In genomic region chr14:21095430-21096205, GRCh38 we compare ENCODE assay signal across 8 cellular contexts. TPM values are rescaled to one million over a fixed set of nuclear protein-coding genes. Genes with fewer than 3 reads are reported as not detected.
DNase-seq lines count a peak whose midpoint lies in the region; ATAC-seq, FAIRE-seq and TF ChIP-seq lines count a peak whose summit lies in the region.
"Had no signal": no experiment of that assay in that cellular context is flagged by ENCODE, and none has a peak within 500 bp of the region (broad histone marks: within the 10 kb centered on the region; RNA-seq: fewer than 3 reads in every experiment).

No MANE protein-coding gene starts in this region.

- no TSS peak for BruUV-seq in GM12878 (replicated peaks; lab: Mats Ljungman, UMichigan)

- H3K4me2 ChIP-seq in GM12878 (ENCODE audit: control insufficient read depth, insufficient read depth) = no peak overlapping the region
- no peak overlapping the region for H3K4me2 ChIP-seq in neural cell (ENCODE audit: low read length)

- DNase-seq in H7 = peak; percentile 50
- no peak for DNase-seq in GM12878 (ENCODE audit: low read depth, low spot score)
- no peak for DNase-seq in GM13976 (ENCODE audit: low spot score)
- DNase-seq in activated T-cell treated with anti-CD3 and anti-CD28 coated beads, Interleukin-2, amount 50 U/mL, for 24 hours = no peak

- H3K9me2 ChIP-seq in neural cell (ENCODE audit: insufficient read depth, low read length) = no peaks in the 10 kb centered on the region

- CTCF ChIA-PET in GM12878 (lab: Yijun Ruan, JAX) = interaction anchor here (0.7 to 6.9 kb wide), 8 partner anchors 9 to 90 kb away, joined by 3 to 194 read pairs (median 14); partner anchors contain the start of genes ARHGEF40 and TMEM253

- no peak for TF ChIP-seq CTCF in GM12878 (IDR thresholded peaks at IDR 0.05 in 2 of 3, conservative IDR thresholded peaks at IDR 0.05 in 1 of 3; ENCODE audit: control insufficient read depth in 2 of 3, extremely low read depth in 1 of 3, insufficient read depth in 1 of 3, low read depth in 3 of 3, low read length in 3 of 3)
- TF ChIP-seq CTCF in neural cell (IDR thresholded peaks at IDR 0.05; ENCODE audit: poor library complexity, severe bottlenecking) = no peak
- no peak for TF ChIP-seq CTCF in GM13976 (IDR thresholded peaks at IDR 0.05; ENCODE audit: borderline replicate concordance, control extremely low read depth, extremely low read depth, insufficient read depth, missing control alignments)

- no peak overlapping the region for H2AFZ ChIP-seq in GM12878 (ENCODE audit: control insufficient read depth, low read depth, low read length)
- H2AFZ ChIP-seq in neural cell (ENCODE audit: low read depth, low read length) = no peak overlapping the region

- intact Hi-C loops in GM12878 (cut with micrococcal nuclease; ENCODE audit: unreplicated experiment) = no loop called here

- SMC1A ChIA-PET in GM12878 (lab: Charles Lee; ENCODE audit: uncharacterized antibody, unreplicated experiment) = interaction anchor here (1.2 to 5.9 kb wide), 6 partner anchors 11 to 85 kb away, joined by 3 to 78 read pairs (median 4); no protein-coding TSS in a partner anchor

- H4K20me1 ChIP-seq in GM12878 (ENCODE audit: control insufficient read depth, insufficient read depth) (no peaks in the 10 kb centered on the region), neural cell (ENCODE audit: insufficient read depth) (no peaks in the 10 kb centered on the region)

- FAIRE-seq in GM12878 (lab: Jason Lieb, UNC) = no peak
- FAIRE-seq: GM12892 had no signal

- H3K27me3 Mint-ChIP-seq in activated T-cell treated with anti-CD3 and anti-CD28 coated beads, Interleukin-2, amount 50 U/mL, for 24 hours = no peaks in the 10 kb centered on the region

- H3K9me3 Mint-ChIP-seq in activated T-cell treated with anti-CD3 and anti-CD28 coated beads, Interleukin-2, amount 50 U/mL, for 24 hours = no peaks in the 10 kb centered on the region

- H3K36me3 Mint-ChIP-seq in activated T-cell treated with anti-CD3 and anti-CD28 coated beads, Interleukin-2, amount 50 U/mL, for 24 hours (ENCODE audit: low read depth) = peaks cover 5% of the 10 kb centered on the region

- no peak overlapping the region for H3K9ac ChIP-seq in GM12878 (ENCODE audit: control insufficient read depth, insufficient read depth, low read length)
- peak overlapping the region; percentile 69 for H3K9ac ChIP-seq in neural cell (ENCODE audit: low read length)

- H3K36me3 ChIP-seq in H7 (replicated peaks; ENCODE audit: control insufficient read depth, insufficient read depth, low read length) = peaks cover 7% of the 10 kb centered on the region
- no peaks in the 10 kb centered on the region for H3K36me3 ChIP-seq in GM12878 (ENCODE audit: control insufficient read depth in 2 of 2, insufficient read depth in 2 of 2, low read length in 1 of 2)
- peaks cover 7% of the 10 kb centered on the region for H3K36me3 ChIP-seq in neural cell (ENCODE audit: insufficient read depth, low read length)

- H3K27ac Mint-ChIP-seq in activated T-cell treated with anti-CD3 and anti-CD28 coated beads, Interleukin-2, amount 50 U/mL, for 24 hours = no peak overlapping the region

- H3K4me3 ChIP-seq in H7 (ENCODE audit: insufficient read depth, low read depth, low read length) = no peak overlapping the region
- no peak overlapping the region for H3K4me3 ChIP-seq in GM12878
- H3K4me3 ChIP-seq in neural cell (ENCODE audit: low read length) = peak overlapping the region; percentile 77

- H3K9me3 ChIP-seq in GM12878 (replicated peaks; ENCODE audit: control insufficient read depth, insufficient read depth, low read length) = no peaks in the 10 kb centered on the region
- no peaks in the 10 kb centered on the region for H3K9me3 ChIP-seq in neural cell (ENCODE audit: low read length)

- H3K4me1 ChIP-seq in GM12878 (ENCODE audit: control insufficient read depth, insufficient read depth, low read length) = no peaks in the 10 kb centered on the region

- RAD21 ChIA-PET in GM12878 (lab: Charles Lee; ENCODE audit: unreplicated experiment) = interaction anchor here (1.9 to 2.2 kb wide), 4 partner anchors 9 to 81 kb away, joined by 9 to 13 read pairs (median 12); partner anchors contain the start of gene ARHGEF40

- H3K79me2 ChIP-seq in GM12878 (ENCODE audit: control insufficient read depth, insufficient read depth, low read length) (no peaks in the 10 kb centered on the region), neural cell (replicated peaks; ENCODE audit: insufficient read depth, low read length) (peaks cover 40% of the 10 kb centered on the region)

- H3K4me1 Mint-ChIP-seq in activated T-cell treated with anti-CD3 and anti-CD28 coated beads, Interleukin-2, amount 50 U/mL, for 24 hours (ENCODE audit: low read depth) = peaks cover 19% of the 10 kb centered on the region

- H3F3A ChIP-seq in neural cell (ENCODE audit: insufficient read depth, low read length, poor library complexity, severe bottlenecking) = peaks cover 6% of the 10 kb centered on the region

- 45% methylated on average over 4 of the region's 6 CpGs for WGBS in GM12878 (ENCODE audit: insufficient coverage, insufficient replicate concordance, low lambda C conversion rate, missing lambda C conversion rate)

- H3K27ac ChIP-seq in GM12878 (ENCODE audit: control insufficient read depth, insufficient read depth) = no peak overlapping the region
- peak overlapping the region; percentile 92 for H3K27ac ChIP-seq in neural cell (ENCODE audit: low read length)

- POLR2A ChIA-PET in GM12878 (lab: Charles Lee) = interaction anchor here (1.1 to 2.2 kb wide), 2 partner anchors 9 to 80 kb away, joined by 4 to 9 read pairs; no protein-coding TSS in a partner anchor

- no peak overlapping the region for H3K4me3 Mint-ChIP-seq in activated T-cell treated with anti-CD3 and anti-CD28 coated beads, Interleukin-2, amount 50 U/mL, for 24 hours

- ATAC-seq in GM12878 (no peak), esophagus mucosa (no peak)

- in situ Hi-C loops in GM12878 (cut with MboI) (no loop called here), GM13976 (cut with MboI; ENCODE audit: low sequenced_read_pairs, unreplicated experiment) (loop anchor here (10.0 kb wide), 1 partner anchor 81 kb away; no protein-coding TSS in a partner anchor)

- TF ChIP-seq POLR2A in GM12878 (IDR thresholded peaks at IDR 0.05; ENCODE audit: low read depth, low read length) = no peak

- H3K27me3 ChIP-seq in H7 (ENCODE audit: control insufficient read depth, insufficient read depth, low read length) = no peaks in the 10 kb centered on the region
- H3K27me3 ChIP-seq in GM12878 (replicated peaks in 1 of 2; ENCODE audit: control insufficient read depth in 2 of 2, insufficient read depth in 2 of 2, low read length in 1 of 2) = peaks cover 2 to 3% of the 10 kb centered on the region in 2 experiments; a peak in 2 of 4 replicates
- no peaks in the 10 kb centered on the region for H3K27me3 ChIP-seq in neural cell (ENCODE audit: insufficient read depth, low read depth, low read length)

- TF ChIP-seq EP300 in GM12878 (IDR thresholded peaks at IDR 0.05; ENCODE audit: borderline replicate concordance in 1 of 2, control insufficient read depth in 1 of 2, low read depth in 2 of 2, low read length in 2 of 2) (no peak), neural cell (conservative IDR thresholded peaks at IDR 0.05; ENCODE audit: poor library complexity, severe bottlenecking) (no peak)

- TF ChIP-seq RAD21 in GM12878 (IDR thresholded peaks at IDR 0.05; ENCODE audit: insufficient read depth, low read depth, low read length) = no peak
- no peak for TF ChIP-seq RAD21 in neural cell (conservative IDR thresholded peaks at IDR 0.05)

RNA-seq across cellular contexts. Expression of gene ZNF219, which starts 2.8 kb away (rescaled TPM):
- total RNA-seq in H7 (2014; rRNA removed; shearing (Covaris generic)) = 71.2 and 90.3 TPM in 2 replicates
- 6.5 and 9.3 TPM in 2 replicates for total RNA-seq in GM12878 (2013; cell fraction: nucleolus; rRNA removed)
- total RNA-seq in GM12878 (2014; rRNA removed) (2.6 and 3.3 TPM in 2 replicates), GM12878 (2014; rRNA removed; fragmentation: Illumina TruSeq; extraction: Trizol) (1.4 and 1.5 TPM in 2 replicates), GM12878 (2021) (4.2 and 6.4 TPM in 2 replicates), esophagus mucosa (40.4 TPM)
- 0.47 TPM for polyA plus RNA-seq in GM12878 (2011; ENCODE audit: low read depth)
- polyA plus RNA-seq in GM12878 (2011; rRNA removed) (1.6 and 2.2 TPM in 2 replicates), GM12878 (2014; fragmentation: Illumina TruSeq; extraction: Trizol) (1.4 TPM in 1 of 2 replicates, not detected in the other), GM12878 (2014; fragmentation: Nextera tagmentation; extraction: Ambion mirVana) (under 1 TPM; 0.16 to 0.27 TPM), GM12878 (2014; rRNA removed) (3.4 and 4.3 TPM in 2 replicates), GM12878 (2016; fragmentation: Nextera tagmentation; extraction: Ambion mirVana) (1 to 10 TPM; 1.6 to 2.9 TPM), neural cell (40.6 and 51.2 TPM in 2 replicates)
- polyA plus RNA-seq in GM12878 (2011; cell fraction: cytosol; rRNA removed) = 3.4 and 5.2 TPM in 2 replicates
- 13.6 and 16.7 TPM in 2 replicates for polyA plus RNA-seq in GM12878 (2011; cell fraction: nucleus; rRNA removed)
- 2.2 and 2.6 TPM in 2 replicates for polyA plus RNA-seq in GM12878 (2012)
- polyA minus RNA-seq in GM12878 (2011; rRNA and poly(A)+ RNA removed) = 3.3 and 6.0 TPM in 2 replicates
- 0.80 and 1.1 TPM in 2 replicates for polyA minus RNA-seq in GM12878 (2011; cell fraction: cytosol; rRNA and poly(A)+ RNA removed)
- 8.8 and 13.0 TPM in 2 replicates for polyA minus RNA-seq in GM12878 (2011; cell fraction: nucleus; rRNA and poly(A)+ RNA removed)
- polyA minus RNA-seq in neural cell = 38.7 and 39.8 TPM in 2 replicates

RNA-seq across cellular contexts. Expression of gene TMEM253, which starts 5.2 kb away (rescaled TPM):
- total RNA-seq in H7 (2014; rRNA removed; shearing (Covaris generic)) = 0.31 and 0.78 TPM in 2 replicates
- total RNA-seq in GM12878 (2013; cell fraction: nucleolus; rRNA removed) = not detected in 2 replicates
- not detected in 2 replicates for total RNA-seq in GM12878 (2014; rRNA removed)
- total RNA-seq in GM12878 (2014; rRNA removed; fragmentation: Illumina TruSeq; extraction: Trizol) = not detected in 2 replicates
- total RNA-seq in GM12878 (2021) = not detected in 2 replicates
- polyA plus RNA-seq in GM12878 (2011; ENCODE audit: low read depth) = not detected
- 0.09 and 0.11 TPM in 2 replicates for polyA plus RNA-seq in GM12878 (2011; rRNA removed)
- polyA plus RNA-seq in GM12878 (2011; cell fraction: cytosol; rRNA removed) = 0.07 and 0.10 TPM in 2 replicates
- 0.12 and 0.22 TPM in 2 replicates for polyA plus RNA-seq in GM12878 (2011; cell fraction: nucleus; rRNA removed)
- polyA plus RNA-seq in GM12878 (2012) = not detected in 2 replicates
- not detected in 2 replicates for polyA plus RNA-seq in GM12878 (2014; fragmentation: Illumina TruSeq; extraction: Trizol)
- polyA plus RNA-seq in GM12878 (2014; fragmentation: Nextera tagmentation; extraction: Ambion mirVana) = under 1 TPM in 1 of 2 experiments, not detected in 1; 0.48 TPM
- not detected in 2 replicates for polyA plus RNA-seq in GM12878 (2014; rRNA removed)
- polyA plus RNA-seq in GM12878 (2016; fragmentation: Nextera tagmentation; extraction: Ambion mirVana) = not detected
- not detected in 2 replicates for polyA minus RNA-seq in GM12878 (2011; rRNA and poly(A)+ RNA removed)
- polyA minus RNA-seq in GM12878 (2011; cell fraction: cytosol; rRNA and poly(A)+ RNA removed) = not detected in 2 replicates
- polyA minus RNA-seq in GM12878 (2011; cell fraction: nucleus; rRNA and poly(A)+ RNA removed) = 0.24 and 0.67 TPM in 2 replicates
- 0.26 TPM in 1 of 2 replicates, not detected in the other for polyA plus RNA-seq in neural cell
- not detected in 2 replicates for polyA minus RNA-seq in neural cell
- total RNA-seq in esophagus mucosa = 1.6 TPM
- total RNA-seq: epithelial cell of proximal tubule had no signal

RNA-seq across cellular contexts. Expression of gene ARHGEF40, which starts 25.5 kb away (rescaled TPM):
- 63.9 and 82.1 TPM in 2 replicates for total RNA-seq in H7 (2014; rRNA removed; shearing (Covaris generic))
- 0.86 and 1.4 TPM in 2 replicates for total RNA-seq in GM12878 (2013; cell fraction: nucleolus; rRNA removed)
- total RNA-seq in GM12878 (2014; rRNA removed) = 0.05 and 0.06 TPM in 2 replicates
- 0.04 TPM in 1 of 2 replicates, not detected in the other for total RNA-seq in GM12878 (2014; rRNA removed; fragmentation: Illumina TruSeq; extraction: Trizol)
- total RNA-seq in GM12878 (2021) = 0.31 and 0.35 TPM in 2 replicates
- not detected for polyA plus RNA-seq in GM12878 (2011; ENCODE audit: low read depth)
- polyA plus RNA-seq in GM12878 (2011; rRNA removed) = 0.12 and 0.26 TPM in 2 replicates
- 0.27 and 0.45 TPM in 2 replicates for polyA plus RNA-seq in GM12878 (2011; cell fraction: cytosol; rRNA removed)
- polyA plus RNA-seq in GM12878 (2011; cell fraction: nucleus; rRNA removed) = 0.57 and 0.99 TPM in 2 replicates
- 0.04 and 0.18 TPM in 2 replicates for polyA plus RNA-seq in GM12878 (2012)
- 0.03 TPM in 1 of 2 replicates, not detected in the other for polyA plus RNA-seq in GM12878 (2014; fragmentation: Illumina TruSeq; extraction: Trizol)
- polyA plus RNA-seq in GM12878 (2014; fragmentation: Nextera tagmentation; extraction: Ambion mirVana) = not detected
- polyA plus RNA-seq in GM12878 (2014; rRNA removed) = 0.03 and 0.04 TPM in 2 replicates
- polyA plus RNA-seq in GM12878 (2016; fragmentation: Nextera tagmentation; extraction: Ambion mirVana) = under 1 TPM; 0.11 to 0.25 TPM
- 0.07 and 0.31 TPM in 2 replicates for polyA minus RNA-seq in GM12878 (2011; rRNA and poly(A)+ RNA removed)
- not detected in 2 replicates for polyA minus RNA-seq in GM12878 (2011; cell fraction: cytosol; rRNA and poly(A)+ RNA removed)
- polyA minus RNA-seq in GM12878 (2011; cell fraction: nucleus; rRNA and poly(A)+ RNA removed) = 0.19 and 0.36 TPM in 2 replicates
- polyA plus RNA-seq in neural cell = 28.9 and 32.4 TPM in 2 replicates
- 23.9 and 30.2 TPM in 2 replicates for polyA minus RNA-seq in neural cell
- 2.3 TPM for total RNA-seq in esophagus mucosa

RNA-seq across cellular contexts. Expression of gene RNASE8, which starts 38.0 kb away (rescaled TPM):
- total RNA-seq in H7 (2014; rRNA removed; shearing (Covaris generic)) = not detected in 2 replicates
- not detected in 2 replicates for total RNA-seq in GM12878 (2013; cell fraction: nucleolus; rRNA removed)
- total RNA-seq in GM12878 (2014; rRNA removed) (not detected in 2 replicates), GM12878 (2014; rRNA removed; fragmentation: Illumina TruSeq; extraction: Trizol) (not detected in 2 replicates), GM12878 (2021) (not detected in 2 replicates), esophagus mucosa (not detected)
- not detected for polyA plus RNA-seq in GM12878 (2011; ENCODE audit: low read depth)
- polyA plus RNA-seq in GM12878 (2011; rRNA removed) (not detected in 2 replicates), GM12878 (2014; fragmentation: Illumina TruSeq; extraction: Trizol) (not detected in 2 replicates), GM12878 (2014; fragmentation: Nextera tagmentation; extraction: Ambion mirVana) (not detected), GM12878 (2014; rRNA removed) (not detected in 2 replicates), GM12878 (2016; fragmentation: Nextera tagmentation; extraction: Ambion mirVana) (not detected), neural cell (not detected in 2 replicates)
- not detected in 2 replicates for polyA plus RNA-seq in GM12878 (2011; cell fraction: cytosol; rRNA removed)
- not detected in 2 replicates for polyA plus RNA-seq in GM12878 (2011; cell fraction: nucleus; rRNA removed)
- not detected in 2 replicates for polyA plus RNA-seq in GM12878 (2012)
- polyA minus RNA-seq in GM12878 (2011; rRNA and poly(A)+ RNA removed) = not detected in 2 replicates
- not detected in 2 replicates for polyA minus RNA-seq in GM12878 (2011; cell fraction: cytosol; rRNA and poly(A)+ RNA removed)
- polyA minus RNA-seq in GM12878 (2011; cell fraction: nucleus; rRNA and poly(A)+ RNA removed) = not detected in 2 replicates
- polyA minus RNA-seq in neural cell = not detected in 2 replicates
- total RNA-seq: epithelial cell of proximal tubule had no signal

RNA-seq across cellular contexts. Expression of gene RNASE7, which starts 53.5 kb away (rescaled TPM):
- not detected in 2 replicates for total RNA-seq in H7 (2014; rRNA removed; shearing (Covaris generic))
- not detected in 2 replicates for total RNA-seq in GM12878 (2013; cell fraction: nucleolus; rRNA removed)
- not detected in 2 replicates for total RNA-seq in GM12878 (2014; rRNA removed)
- not detected in 2 replicates for total RNA-seq in GM12878 (2014; rRNA removed; fragmentation: Illumina TruSeq; extraction: Trizol)
- not detected in 2 replicates for total RNA-seq in GM12878 (2021)
- polyA plus RNA-seq in GM12878 (2011; ENCODE audit: low read depth) = not detected
- not detected in 2 replicates for polyA plus RNA-seq in GM12878 (2011; rRNA removed)
- not detected in 2 replicates for polyA plus RNA-seq in GM12878 (2011; cell fraction: cytosol; rRNA removed)
- polyA plus RNA-seq in GM12878 (2011; cell fraction: nucleus; rRNA removed) = not detected in 2 replicates
- not detected in 2 replicates for polyA plus RNA-seq in GM12878 (2012)
- not detected in 2 replicates for polyA plus RNA-seq in GM12878 (2014; fragmentation: Illumina TruSeq; extraction: Trizol)
- polyA plus RNA-seq in GM12878 (2014; fragmentation: Nextera tagmentation; extraction: Ambion mirVana) = not detected
- not detected in 2 replicates for polyA plus RNA-seq in GM12878 (2014; rRNA removed)
- polyA plus RNA-seq in GM12878 (2016; fragmentation: Nextera tagmentation; extraction: Ambion mirVana) = not detected
- not detected in 2 replicates for polyA minus RNA-seq in GM12878 (2011; rRNA and poly(A)+ RNA removed)
- not detected in 2 replicates for polyA minus RNA-seq in GM12878 (2011; cell fraction: cytosol; rRNA and poly(A)+ RNA removed)
- not detected in 2 replicates for polyA minus RNA-seq in GM12878 (2011; cell fraction: nucleus; rRNA and poly(A)+ RNA removed)
- polyA plus RNA-seq in neural cell = not detected in 2 replicates
- not detected in 2 replicates for polyA minus RNA-seq in neural cell
- total RNA-seq in esophagus mucosa = 2.7 TPM

Comparison
In these comparisons a context has a peak if more than half of its experiments do, and no peak if none do; other contexts are left out.
1. RNA of gene ARHGEF40, which starts 25.5 kb away (total RNA-seq): 63.9 to 82.1 TPM in H7; 2.3 TPM in esophagus mucosa (single experiment) and 0.04 to 1.4 TPM in GM12878; every median in the first group is over 10 times any median in the second.